ENCODE assay signal across 8 cellular contexts in the genomic region with DNA sequence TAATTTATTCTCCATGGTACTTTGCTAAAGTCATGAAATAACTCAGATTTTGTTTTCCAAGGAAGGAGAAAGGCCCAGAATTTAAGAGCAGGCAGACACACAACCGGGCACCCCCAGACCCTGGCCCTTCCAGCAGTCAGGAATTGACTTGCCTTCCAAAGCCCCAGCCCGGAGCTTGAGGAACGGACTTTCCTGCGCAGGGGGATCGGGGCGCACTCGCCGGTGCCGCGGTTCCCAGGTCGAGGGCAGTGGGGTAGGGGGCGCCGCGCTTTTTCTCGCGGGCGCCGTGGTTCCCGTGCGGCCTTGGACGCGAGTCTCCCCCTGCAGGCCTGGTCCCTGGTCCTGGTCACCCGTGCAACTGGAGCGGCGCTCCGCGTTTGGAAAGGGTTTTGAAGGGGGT. TPM values are rescaled to one million over a fixed set of nuclear protein-coding genes. Genes with fewer than 3 reads are reported as not detected.
DNase-seq lines count a peak whose midpoint lies in the region; ATAC-seq and TF ChIP-seq lines count a peak whose summit lies in the region.

No MANE protein-coding gene starts in this region.

- DNase-seq in activated gamma-delta T cell (lab: John Stamatoyannopoulos, UW): peak; percentile 12
- DNase-seq in activated gamma-delta T cell treated with Interleukin-2 at 50 U/mL for 16 hours: no peak
- DNase-seq in activated B cell treated with CpG ODN at 0.5 μM for 24 hours: peak; percentile 27
- DNase-seq in foreskin keratinocyte: no peak
- no peak for DNase-seq in HuH-7 (ENCODE audit: low spot score)
- DNase-seq in NCI-H345 treated with DMSO at 0.1 percent for 48 hours (lab: John Stamatoyannopoulos, UW; ENCODE audit: unreplicated experiment): no peak

- peak overlapping the region; percentile 88 for H3K4me3 ChIP-seq in rectal smooth muscle tissue (ENCODE audit: low read length)

- peak overlapping the region; percentile 83 for H3K27ac Mint-ChIP-seq in activated B cell treated with CpG ODN at 0.5 μM for 24 hours

- H3K4me1 ChIP-seq in foreskin keratinocyte (peaks cover 13% of the 10 kb centered on the region), rectal smooth muscle tissue (ENCODE audit: control insufficient read depth, insufficient read depth, low read length) (peaks cover 5% of the 10 kb centered on the region)

- no peak overlapping the region for H3K9ac ChIP-seq in rectal smooth muscle tissue (ENCODE audit: low read length)

- CTCF ChIA-PET in activated B cell treated with CpG ODN at 0.5 μM for 24 hours (lab: Charles Lee): no interaction called here

- H3K27ac ChIP-seq in foreskin keratinocyte (no peak overlapping the region), rectal smooth muscle tissue (ENCODE audit: low read depth, low read length) (peak overlapping the region; percentile 87)

- no peaks in the 10 kb centered on the region for H3K27me3 ChIP-seq in foreskin keratinocyte
- no peaks in the 10 kb centered on the region for H3K27me3 ChIP-seq in rectal smooth muscle tissue (ENCODE audit: control insufficient read depth, insufficient read depth, low read length)

- POLR2A ChIA-PET in activated B cell treated with CpG ODN at 0.5 μM for 24 hours (lab: Charles Lee): interaction anchor here (0.6 to 1.0 kb wide), 2 partner anchors 12 to 157 kb away, joined by 3 to 4 read pairs; no protein-coding TSS in a partner anchor

- no peak for TF ChIP-seq CTCF in activated B cell treated with CpG ODN at 0.5 μM for 24 hours (IDR thresholded peaks at IDR 0.05)
- peak; percentile 45 for TF ChIP-seq CTCF in foreskin keratinocyte (conservative IDR thresholded peaks at IDR 0.05)

- H3K36me3 Mint-ChIP-seq in activated B cell treated with CpG ODN at 0.5 μM for 24 hours (ENCODE audit: low read depth): peaks cover 6% of the 10 kb centered on the region

- no peaks in the 10 kb centered on the region for H3K9me3 Mint-ChIP-seq in activated B cell treated with CpG ODN at 0.5 μM for 24 hours

- intact Hi-C loops in activated B cell treated with CpG ODN at 0.5 μM for 24 hours (cut with micrococcal nuclease): loop anchor here (2.0 to 5.0 kb wide), 5 partner anchors 139 to 1751 kb away; partner anchors contain the start of gene TSHZ1

- no peaks in the 10 kb centered on the region for H3K27me3 Mint-ChIP-seq in activated B cell treated with CpG ODN at 0.5 μM for 24 hours

- H3K4me1 Mint-ChIP-seq in activated B cell treated with CpG ODN at 0.5 μM for 24 hours: peaks cover 59% of the 10 kb centered on the region

- H3K4me3 Mint-ChIP-seq in activated B cell treated with CpG ODN at 0.5 μM for 24 hours: peak overlapping the region; percentile 81

- ATAC-seq in activated B cell treated with CpG ODN at 0.5 μM for 24 hours (ENCODE audit: low read depth) (no peak), foreskin keratinocyte (peak; percentile 4), GM21576 (IDR thresholded peaks at IDR 0.05; ENCODE audit: unreplicated experiment) (no peak)

- no peaks in the 10 kb centered on the region for H3K36me3 ChIP-seq in rectal smooth muscle tissue (ENCODE audit: control insufficient read depth, insufficient read depth, low read length)

RNA-seq across cellular contexts. Expression of gene ZNF236, which starts 1.2 kb away (rescaled TPM):
- total RNA-seq in activated B cell treated with CpG ODN at 0.5 μM for 24 hours (27.4 and 28.2 TPM in 2 replicates), foreskin keratinocyte (6.7 and 8.9 TPM in 2 replicates)
- polyA plus RNA-seq in foreskin keratinocyte: 0.64 and 0.81 TPM in 2 replicates

Comparison
In these comparisons a context has a peak if more than half of its experiments do, and no peak if none do; other contexts are left out.
1. DNase-seq: peak in activated gamma-delta T cell (single experiment) and activated B cell treated with CpG ODN at 0.5 μM for 24 hours (single experiment); none in activated gamma-delta T cell treated with Interleukin-2 at 50 U/mL for 16 hours (single experiment), foreskin keratinocyte (0 of 2), HuH-7 (single experiment) and NCI-H345 treated with DMSO at 0.1 percent for 48 hours (single experiment).